ENCODE assay signal across 1 cellular context in genomic region chr5:111299067-111299481, GRCh38.
TF ChIP-seq lines count a peak whose summit lies in the region.

No MANE protein-coding gene starts in this region.

TF ChIP-seq in SK-N-SH treated with all-trans-retinoic acid at 6 μM for 48 hours, 23 proteins besides CTCF, POLR2A, EP300 and RAD21 (continued from another document):
- TF ChIP-seq PATZ1 (CRISPR knock-in tag; IDR thresholded peaks at IDR 0.05; ENCODE audit: borderline replicate concordance) (no peak), TOX (CRISPR knock-in tag; IDR thresholded peaks at IDR 0.05; ENCODE audit: borderline replicate concordance) (no peak), ZFP30 (CRISPR knock-in tag; IDR thresholded peaks at IDR 0.05) (no peak)
